In the genomic region with DNA sequence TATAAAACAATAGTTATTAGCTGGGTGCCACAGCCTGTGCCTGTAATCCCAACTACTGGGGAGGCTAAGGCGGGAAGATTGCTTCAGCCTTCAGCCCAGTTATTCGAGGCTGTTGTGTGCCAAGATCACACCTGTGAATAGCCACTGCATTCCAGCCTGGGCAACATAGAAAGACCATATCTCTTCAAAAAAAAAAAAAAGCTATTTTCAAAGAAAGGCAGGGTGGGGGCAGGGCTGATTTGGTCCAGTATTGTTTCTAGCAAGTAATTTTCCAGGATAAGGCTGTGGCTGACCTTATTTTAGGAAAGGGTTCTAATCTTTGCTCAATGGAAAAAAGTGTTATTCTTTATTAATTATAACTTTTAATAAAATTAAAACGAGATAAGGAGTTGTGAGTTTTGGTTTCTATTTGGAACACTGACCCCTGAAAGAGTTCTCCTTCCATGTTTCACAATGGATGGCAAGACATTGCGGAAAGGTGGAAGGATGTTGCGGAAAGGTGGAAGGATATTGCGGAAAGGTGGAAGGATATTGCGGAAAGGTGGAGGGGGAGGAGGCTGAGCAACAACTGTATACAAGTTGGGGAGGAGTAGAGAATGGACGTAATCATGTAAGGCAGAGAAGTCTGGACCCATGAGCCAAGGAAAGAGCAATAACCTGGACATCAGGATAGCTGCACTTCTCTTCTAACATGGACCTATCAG, we compare ENCODE assay signal across 9 cellular contexts. TPM values are rescaled to one million over a fixed set of nuclear protein-coding genes. Genes with fewer than 3 reads are reported as not detected.
DNase-seq lines count a peak whose midpoint lies in the region; ATAC-seq, FAIRE-seq and TF ChIP-seq lines count a peak whose summit lies in the region.
"Had no signal": no experiment of that assay in that cellular context is flagged by ENCODE, and none has a peak within 500 bp of the region (broad histone marks: within the 10 kb centered on the region; RNA-seq: fewer than 3 reads in every experiment).

No MANE protein-coding gene starts in this region.

- peaks cover 33% of the 10 kb centered on the region for H3K79me2 ChIP-seq in keratinocyte (ENCODE audit: control insufficient read depth, insufficient read depth, low read length)

- H3K9me3 ChIP-seq in keratinocyte (ENCODE audit: control insufficient read depth, low read depth, low read length) (no peaks in the 10 kb centered on the region), thyroid gland (no peaks in the 10 kb centered on the region)

- H3K36me3 Mint-ChIP-seq in T-helper 1 cell treated with Interleukin-12 subunit alpha and Interleukin-12 subunit beta and Interleukin-4 antibody, amounts not matched to agents 30 μg/mL and 1 μg/mL, for 36 hours (ENCODE audit: low read depth), result peaks cover 4% of the 10 kb centered on the region
- peaks cover 8% of the 10 kb centered on the region for H3K36me3 Mint-ChIP-seq in activated CD8-positive, alpha-beta T cell treated with anti-CD3 and anti-CD28 coated beads for 36 hours (ENCODE audit: low read depth)

- 93 to 96% methylated on average over 8 of the region's 8 CpGs for WGBS in thyroid gland, 2 donors

- no peaks in the 10 kb centered on the region for H3K27me3 ChIP-seq in keratinocyte (ENCODE audit: control insufficient read depth, extremely low read depth, insufficient read depth, low read length)
- no peaks in the 10 kb centered on the region for H3K27me3 ChIP-seq in thyroid gland

- H3K36me3 ChIP-seq in keratinocyte (ENCODE audit: control insufficient read depth in 2 of 2, extremely low read depth in 1 of 2, insufficient read depth in 2 of 2, low read length in 2 of 2) (peaks cover 2 to 6% of the 10 kb centered on the region in 2 experiments), thyroid gland (no peaks in the 10 kb centered on the region)

- CTCF ChIA-PET in activated CD8-positive, alpha-beta T cell treated with anti-CD3 and anti-CD28 coated beads for 36 hours (lab: Charles Lee), result interaction anchor here (1.0 to 1.7 kb wide), 3 partner anchors 16 to 113 kb away, joined by 3 to 5 read pairs (median 3); no protein-coding TSS in a partner anchor

- no peaks in the 10 kb centered on the region for H3K27me3 Mint-ChIP-seq in T-helper 1 cell treated with Interleukin-12 subunit alpha and Interleukin-12 subunit beta and Interleukin-4 antibody, amounts not matched to agents 30 μg/mL and 1 μg/mL, for 36 hours (ENCODE audit: low read depth)
- H3K27me3 Mint-ChIP-seq in activated CD8-positive, alpha-beta T cell treated with anti-CD3 and anti-CD28 coated beads for 36 hours, result no peaks in the 10 kb centered on the region
- H3K27me3 Mint-ChIP-seq in stimulated activated naive CD8-positive, alpha-beta T cell treated with anti-CD3 and anti-CD28 coated beads, Interleukin-15, amount 100 ng/mL, for 72 hours, result no peaks in the 10 kb centered on the region

- no peak for DNase-seq in T-helper 1 cell
- no peak for DNase-seq in activated CD8-positive, alpha-beta T cell treated with anti-CD3 and anti-CD28 coated beads for 36 hours
- no peak for DNase-seq in keratinocyte (ENCODE audit: low read depth, low spot score)
- DNase-seq in stimulated activated naive CD8-positive, alpha-beta T cell treated with anti-CD3 and anti-CD28 coated beads, Interleukin-15, amount 100 ng/mL, for 72 hours, result no peak
- DNase-seq in stimulated activated CD4-positive, alpha-beta T cell treated with anti-CD3 and anti-CD28 coated beads, Interleukin-2, amount 100 ng/mL, for 24 hours, result no peak
- no peak for DNase-seq in thyroid gland
- no peak for DNase-seq in activated effector memory CD4-positive, alpha-beta T cell treated with Interleukin-2 at 50 U/mL for 16 hours

- H3K9me1 ChIP-seq in keratinocyte (ENCODE audit: control insufficient read depth, extremely low read depth, insufficient read depth, low read length), result no peaks in the 10 kb centered on the region

- H3K27ac ChIP-seq in keratinocyte (ENCODE audit: control insufficient read depth, insufficient read depth, low read length) (peak overlapping the region; percentile 97), thyroid gland (no peak overlapping the region)

- H3K4me3 ChIP-seq in keratinocyte (ENCODE audit: control insufficient read depth in 2 of 3, extremely low read depth in 1 of 3, insufficient read depth in 2 of 3, low read depth in 1 of 3, low read length in 3 of 3), result peak overlapping the region in 2 of 3 experiments; percentile 94 to 97
- no peak overlapping the region for H3K4me3 ChIP-seq in thyroid gland (replicated peaks in 1 of 3)

- no peak overlapping the region for H2AFZ ChIP-seq in keratinocyte (ENCODE audit: control insufficient read depth, low read length)

- H3K9ac ChIP-seq in keratinocyte (ENCODE audit: control insufficient read depth, extremely low read depth, insufficient read depth, low read length), result no peak overlapping the region

- POLR2A ChIA-PET in activated CD8-positive, alpha-beta T cell treated with anti-CD3 and anti-CD28 coated beads for 36 hours (lab: Charles Lee), result interaction anchor here (0.8 to 2.9 kb wide), 7 partner anchors 7 to 459 kb away, joined by 3 to 10 read pairs (median 5); partner anchors contain the start of gene UMAD1

- H3K4me2 ChIP-seq in keratinocyte (ENCODE audit: control insufficient read depth, extremely low read depth, insufficient read depth, low read depth, low read length), result peak overlapping the region; percentile 98

- no peak for TF ChIP-seq CTCF in activated CD8-positive, alpha-beta T cell treated with anti-CD3 and anti-CD28 coated beads for 36 hours (IDR thresholded peaks at IDR 0.05)
- TF ChIP-seq CTCF in keratinocyte (optimal IDR thresholded peaks at IDR 0.05 in 1 of 3, IDR thresholded peaks at IDR 0.05 in 1 of 3, conservative IDR thresholded peaks at IDR 0.05 in 1 of 3; ENCODE audit: extremely low read depth in 1 of 3, insufficient read depth in 2 of 3, low read length in 3 of 3), result no peak
- TF ChIP-seq CTCF in thyroid gland (IDR thresholded peaks at IDR 0.05), result no peak

- peak overlapping the region; percentile 97 for H3K4me3 Mint-ChIP-seq in T-helper 1 cell treated with Interleukin-12 subunit alpha and Interleukin-12 subunit beta and Interleukin-4 antibody, amounts not matched to agents 30 μg/mL and 1 μg/mL, for 36 hours
- peak overlapping the region; percentile 90 for H3K4me3 Mint-ChIP-seq in activated CD8-positive, alpha-beta T cell treated with anti-CD3 and anti-CD28 coated beads for 36 hours
- peak overlapping the region; percentile 65 to 98 for H3K4me3 Mint-ChIP-seq in stimulated activated naive CD8-positive, alpha-beta T cell treated with anti-CD3 and anti-CD28 coated beads, Interleukin-15, amount 100 ng/mL, for 72 hours

- H3K4me1 ChIP-seq in keratinocyte (ENCODE audit: control insufficient read depth, extremely low read depth, insufficient read depth, low read length) (peaks cover 58% of the 10 kb centered on the region), thyroid gland (peaks cover 4 to 15% of the 10 kb centered on the region in 2 donors)

- no peak for TF ChIP-seq POLR2A in thyroid gland (IDR thresholded peaks at IDR 0.05)

- no peaks in the 10 kb centered on the region for H4K20me1 ChIP-seq in keratinocyte (ENCODE audit: control insufficient read depth, extremely low read depth, insufficient read depth, low read length)

- H3K9me3 Mint-ChIP-seq in T-helper 1 cell treated with Interleukin-12 subunit alpha and Interleukin-12 subunit beta and Interleukin-4 antibody, amounts not matched to agents 30 μg/mL and 1 μg/mL, for 36 hours, result no peaks in the 10 kb centered on the region
- H3K9me3 Mint-ChIP-seq in activated CD8-positive, alpha-beta T cell treated with anti-CD3 and anti-CD28 coated beads for 36 hours, result no peaks in the 10 kb centered on the region
- no peaks in the 10 kb centered on the region for H3K9me3 Mint-ChIP-seq in stimulated activated naive CD8-positive, alpha-beta T cell treated with anti-CD3 and anti-CD28 coated beads, Interleukin-15, amount 100 ng/mL, for 72 hours

- intact Hi-C loops in activated CD8-positive, alpha-beta T cell treated with anti-CD3 and anti-CD28 coated beads for 36 hours (cut with micrococcal nuclease), result loop anchor here (5.0 kb wide), 3 partner anchors 74 to 386 kb away; partner anchors contain the start of gene MIOS
- intact Hi-C loops in thyroid gland (cut with DNase I), result loop anchor here (5.0 kb wide), 1 partner anchor 79 kb away; no protein-coding TSS in a partner anchor

- peaks cover 25% of the 10 kb centered on the region for H3K4me1 Mint-ChIP-seq in T-helper 1 cell treated with Interleukin-12 subunit alpha and Interleukin-12 subunit beta and Interleukin-4 antibody, amounts not matched to agents 30 μg/mL and 1 μg/mL, for 36 hours (ENCODE audit: low read depth)
- H3K4me1 Mint-ChIP-seq in activated CD8-positive, alpha-beta T cell treated with anti-CD3 and anti-CD28 coated beads for 36 hours (ENCODE audit: low read depth), result peaks cover 30% of the 10 kb centered on the region
- H3K4me1 Mint-ChIP-seq in stimulated activated naive CD8-positive, alpha-beta T cell treated with anti-CD3 and anti-CD28 coated beads, Interleukin-15, amount 100 ng/mL, for 72 hours, result peaks cover 36% of the 10 kb centered on the region

- dilution Hi-C loops in keratinocyte (cut with MboI; ENCODE audit: extremely low pct_ligation_motif_present, low sequenced_read_pairs), result no loop called here

- H3K27ac Mint-ChIP-seq in T-helper 1 cell treated with Interleukin-12 subunit alpha and Interleukin-12 subunit beta and Interleukin-4 antibody, amounts not matched to agents 30 μg/mL and 1 μg/mL, for 36 hours, result peak overlapping the region; percentile 100
- peak overlapping the region; percentile 99 for H3K27ac Mint-ChIP-seq in activated CD8-positive, alpha-beta T cell treated with anti-CD3 and anti-CD28 coated beads for 36 hours
- no peak overlapping the region for H3K27ac Mint-ChIP-seq in stimulated activated naive CD8-positive, alpha-beta T cell treated with anti-CD3 and anti-CD28 coated beads, Interleukin-15, amount 100 ng/mL, for 72 hours

- no peak for ATAC-seq in activated CD8-positive, alpha-beta T cell treated with anti-CD3 and anti-CD28 coated beads for 36 hours
- ATAC-seq in stimulated activated naive CD8-positive, alpha-beta T cell treated with anti-CD3 and anti-CD28 coated beads, Interleukin-15, amount 100 ng/mL, for 72 hours, result no peak

- no peak for FAIRE-seq in keratinocyte (lab: Jason Lieb, UNC)
- FAIRE-seq: A204.1 had no signal

RNA-seq across cellular contexts. Expression of gene C1GALT1, which starts 1.5 kb away (rescaled TPM):
- total RNA-seq in activated CD8-positive, alpha-beta T cell treated with anti-CD3 and anti-CD28 coated beads for 36 hours, result 10 to 100 TPM; 39.0 to 39.5 TPM
- polyA plus RNA-seq in keratinocyte, result 30.6 to 44.3 TPM (median 32.7 TPM) in 3 replicates
- 50.8 TPM for polyA plus RNA-seq in keratinocyte (2011; ENCODE audit: low read depth)
- polyA plus RNA-seq in keratinocyte (2011; cell fraction: cytosol; rRNA removed), result 13.2 and 30.3 TPM in 2 replicates
- 38.1 and 51.3 TPM in 2 replicates for polyA plus RNA-seq in keratinocyte (2011; cell fraction: nucleus; rRNA removed)
- 18.1 and 24.4 TPM in 2 replicates for polyA plus RNA-seq in keratinocyte (2012; ENCODE audit: low replicate concordance)
- polyA minus RNA-seq in keratinocyte, result 2.3 to 32.5 TPM (median 12.1 TPM) in 3 replicates
- polyA minus RNA-seq in keratinocyte (2011; cell fraction: cytosol; rRNA and poly(A)+ RNA removed), result 17.3 TPM
- polyA minus RNA-seq in keratinocyte (2011; cell fraction: nucleus; rRNA and poly(A)+ RNA removed), result 26.7 and 49.9 TPM in 2 replicates
- 10 to 100 TPM; 42.9 to 99.9 (median 54.6) TPM for total RNA-seq in thyroid gland

Comparison
In these comparisons a context has a peak if more than half of its experiments do, and no peak if none do; other contexts are left out.
1. H3K27ac Mint-ChIP-seq: peak in T-helper 1 cell treated with Interleukin-12 subunit alpha and Interleukin-12 subunit beta and Interleukin-4 antibody, amounts not matched to agents 30 μg/mL and 1 μg/mL, for 36 hours (single experiment) and activated CD8-positive, alpha-beta T cell treated with anti-CD3 and anti-CD28 coated beads for 36 hours (single experiment); none in stimulated activated naive CD8-positive, alpha-beta T cell treated with anti-CD3 and anti-CD28 coated beads, Interleukin-15, amount 100 ng/mL, for 72 hours (0 of 2).
2. H3K4me3 ChIP-seq: peak in keratinocyte (2 of 3); none in thyroid gland (0 of 3).
3. Peak in every context shown above with its lines, with median percentiles within 50 percentile points of each other: H3K4me3 Mint-ChIP-seq.